Comparison of ENCODE assay signal across 21 cellular contexts in the genomic region with DNA sequence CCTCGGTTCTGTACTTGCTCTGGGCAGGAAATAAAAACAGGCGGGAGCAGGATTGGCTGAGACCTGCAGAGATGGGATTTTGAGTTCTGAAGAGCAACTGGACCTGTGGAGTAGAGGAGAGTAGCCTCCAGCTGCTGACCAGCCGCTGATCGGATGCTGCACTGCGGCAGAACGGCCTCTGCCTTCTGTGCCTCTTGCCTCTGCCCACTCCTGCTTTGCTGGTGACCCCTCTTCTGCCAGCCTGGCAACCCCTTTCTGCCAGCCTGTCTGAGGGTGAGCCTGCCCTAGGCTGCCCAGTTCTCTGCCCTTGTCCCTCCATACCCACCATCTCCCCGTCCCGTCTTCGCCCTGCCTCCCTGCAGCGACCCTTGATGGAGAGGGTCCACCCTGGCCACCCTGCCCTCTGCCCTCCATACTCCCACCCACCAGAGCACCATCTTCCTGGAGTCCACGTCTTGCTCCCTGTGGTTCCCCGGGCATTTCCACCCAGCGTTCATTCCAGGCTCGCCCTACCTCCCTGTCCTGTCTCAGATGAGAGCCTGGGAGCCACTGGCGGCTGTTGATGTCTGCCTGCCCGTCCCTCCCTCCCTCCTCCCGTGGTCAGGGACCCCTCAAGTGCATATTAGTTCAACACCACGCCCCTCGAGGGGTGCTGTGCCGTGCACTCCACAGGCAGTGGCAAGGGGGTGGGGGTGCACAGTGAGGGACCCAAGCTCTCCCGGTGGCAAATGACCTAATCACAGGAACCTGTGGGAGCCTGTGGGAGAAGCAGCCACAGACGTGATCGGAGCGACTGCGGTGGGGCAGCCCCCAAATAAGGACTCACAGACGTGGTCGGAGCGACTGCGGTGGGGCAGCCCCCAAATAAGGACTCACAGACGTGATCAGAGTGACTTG.
"Had no signal": no experiment of that assay in that cellular context is flagged by ENCODE, and none has a peak within 500 bp of the region (broad histone marks: within the 10 kb centered on the region; RNA-seq: fewer than 3 reads in every experiment).

No MANE protein-coding gene starts in this region.

- H3K27ac ChIP-seq: body of pancreas, dorsolateral prefrontal cortex, gastrocnemius medialis, skin epidermis, suprapubic skin had no signal

- H3K9me3 Mint-ChIP-seq: activated CD4-positive, alpha-beta memory T cell treated with anti-CD3 and anti-CD28 coated beads for 36 hours; activated naive CD4-positive, alpha-beta T cell treated with anti-CD3 and anti-CD28 coated beads for 36 hours; activated T-helper 17 cell treated with anti-CD3 and anti-CD28 coated beads, Interleukin-2, amount 50 U/mL, for 72 hours; nephron; stimulated activated naive CD8-positive, alpha-beta T cell treated with anti-CD3 and anti-CD28 coated beads, Interleukin-15, amount 100 ng/mL, for 72 hours; T-helper 2 cell treated with Interferon-gamma antibody and Interleukin-4, amounts not matched to agents 5 μg/mL and 100 μg/mL, for 36 hours; type B pancreatic cell; WTC11 had no signal

- H3K36me3 ChIP-seq: gastrocnemius medialis, suprapubic skin had no signal

- ATAC-seq: activated CD4-positive, alpha-beta T cell treated with anti-CD3 and anti-CD28 coated beads for 36 hours; activated T-helper 17 cell treated with anti-CD3 and anti-CD28 coated beads, Interleukin-2, amount 50 U/mL, for 72 hours; body of pancreas; gastrocnemius medialis; stimulated activated naive CD8-positive, alpha-beta T cell treated with anti-CD3 and anti-CD28 coated beads, Interleukin-15, amount 100 ng/mL, for 72 hours; WTC11 had no signal

- H3K4me3 Mint-ChIP-seq: activated CD4-positive, alpha-beta memory T cell treated with anti-CD3 and anti-CD28 coated beads for 36 hours; activated CD4-positive, alpha-beta T cell treated with anti-CD3 and anti-CD28 coated beads for 36 hours; activated naive CD4-positive, alpha-beta T cell treated with anti-CD3 and anti-CD28 coated beads for 36 hours; activated T-helper 17 cell treated with anti-CD3 and anti-CD28 coated beads, Interleukin-2, amount 50 U/mL, for 72 hours; mesothelial cell of epicardium; nephron; stimulated activated naive CD8-positive, alpha-beta T cell treated with anti-CD3 and anti-CD28 coated beads, Interleukin-15, amount 100 ng/mL, for 72 hours; T-helper 2 cell treated with Interferon-gamma antibody and Interleukin-4, amounts not matched to agents 5 μg/mL and 100 μg/mL, for 36 hours; type B pancreatic cell; WTC11 had no signal

- H3K36me3 Mint-ChIP-seq: activated CD4-positive, alpha-beta memory T cell treated with anti-CD3 and anti-CD28 coated beads for 36 hours; mesothelial cell of epicardium; type B pancreatic cell; WTC11 had no signal

- H3K27ac Mint-ChIP-seq: activated CD4-positive, alpha-beta memory T cell treated with anti-CD3 and anti-CD28 coated beads for 36 hours; activated CD4-positive, alpha-beta T cell treated with anti-CD3 and anti-CD28 coated beads for 36 hours; activated naive CD4-positive, alpha-beta T cell treated with anti-CD3 and anti-CD28 coated beads for 36 hours; activated T-helper 17 cell treated with anti-CD3 and anti-CD28 coated beads, Interleukin-2, amount 50 U/mL, for 72 hours; mesothelial cell of epicardium; nephron; progenitor cell of endocrine pancreas; stimulated activated naive CD8-positive, alpha-beta T cell treated with anti-CD3 and anti-CD28 coated beads, Interleukin-15, amount 100 ng/mL, for 72 hours; T-helper 2 cell treated with Interferon-gamma antibody and Interleukin-4, amounts not matched to agents 5 μg/mL and 100 μg/mL, for 36 hours; type B pancreatic cell; WTC11 had no signal

- H3K4me2 ChIP-seq: SK-N-SH had no signal

- H3K4me1 Mint-ChIP-seq: activated CD4-positive, alpha-beta T cell treated with anti-CD3 and anti-CD28 coated beads for 36 hours; activated T-helper 17 cell treated with anti-CD3 and anti-CD28 coated beads, Interleukin-2, amount 50 U/mL, for 72 hours; mesothelial cell of epicardium; nephron; stimulated activated naive CD8-positive, alpha-beta T cell treated with anti-CD3 and anti-CD28 coated beads, Interleukin-15, amount 100 ng/mL, for 72 hours; WTC11 had no signal

- H3K4me3 ChIP-seq: body of pancreas, dorsolateral prefrontal cortex, gastrocnemius medialis, skin epidermis, suprapubic skin had no signal

- DNase-seq: activated CD4-positive, alpha-beta memory T cell treated with anti-CD3 and anti-CD28 coated beads for 36 hours; activated CD4-positive, alpha-beta T cell treated with anti-CD3 and anti-CD28 coated beads for 36 hours; activated naive CD4-positive, alpha-beta T cell treated with anti-CD3 and anti-CD28 coated beads for 36 hours; activated T-cell treated with anti-CD3 and anti-CD28 coated beads, Interleukin-2, amount 50 U/mL, for 1 hour; body of pancreas; caudate nucleus; erythroblast; gastrocnemius medialis; occipital lobe; SK-N-SH; stimulated activated naive CD8-positive, alpha-beta T cell treated with anti-CD3 and anti-CD28 coated beads, Interleukin-15, amount 100 ng/mL, for 72 hours had no signal

- H3K9me3 ChIP-seq: body of pancreas, gastrocnemius medialis, SK-N-SH, suprapubic skin had no signal

- H3K9ac ChIP-seq: SK-N-SH had no signal

- H3K4me1 ChIP-seq: body of pancreas, gastrocnemius medialis had no signal
